12 cellular contexts compared by ENCODE assay signal in genomic region chr6:99522531-99522930, GRCh38. TPM values are rescaled to one million over a fixed set of nuclear protein-coding genes. Genes with fewer than 3 reads are reported as not detected.
DNase-seq lines count a peak whose midpoint lies in the region; ATAC-seq, FAIRE-seq and TF ChIP-seq lines count a peak whose summit lies in the region.
"Had no signal": no experiment of that assay in that cellular context is flagged by ENCODE, and none has a peak within 500 bp of the region (broad histone marks: within the 10 kb centered on the region; RNA-seq: fewer than 3 reads in every experiment).

No MANE protein-coding gene starts in this region.

- H3K18ac ChIP-seq in mesenchymal stem cell (ENCODE audit: low read depth in 1 of 2, low read length in 2 of 2), result no peak overlapping the region

- no peak overlapping the region for H2AK5ac ChIP-seq in mesenchymal stem cell (ENCODE audit: low read length, severe bottlenecking)

- no peak overlapping the region for H3K14ac ChIP-seq in mesenchymal stem cell (ENCODE audit: low read length in 2 of 2)

- no peak for DNase-seq in CD8-positive, alpha-beta T cell
- DNase-seq in HT1080 (ENCODE audit: low read depth) (peak; percentile 70), GM12878 (ENCODE audit: low read depth, low spot score) (no peak), mesenchymal stem cell (peak; percentile 77), NCI-H748 (lab: John Stamatoyannopoulos, UW; ENCODE audit: unreplicated experiment) (no peak)
- no peak for DNase-seq in activated effector memory CD4-positive, alpha-beta T cell treated with anti-CD3 and anti-CD28 coated beads, Interleukin-2, amount 50 U/mL, for 16 hours
- DNase-seq: activated gamma-delta T cell treated with Interleukin-2 at 50 U/mL for 16 hours, SHP77 treated with DMSO at 0.1 percent for 48 hours had no signal

- H3K4me2 ChIP-seq in GM12878 (ENCODE audit: control insufficient read depth, insufficient read depth), result peak overlapping the region; percentile 2; the same call in 1 of the 2 replicates
- H3K4me2 ChIP-seq in mesenchymal stem cell (ENCODE audit: low read length, poor library complexity, severe bottlenecking), result peak overlapping the region; percentile 6

- H3K36me3 Mint-ChIP-seq in CD8-positive, alpha-beta T cell, result peaks cover 7% of the 10 kb centered on the region

- intact Hi-C loops in CD8-positive, alpha-beta T cell (cut with DNase I, micrococcal nuclease), result loop anchor here (5.0 to 10.0 kb wide), 5 partner anchors 90 to 578 kb away; partner anchors contain the start of genes COQ3 (in 1 of the 2), FBXL4 (in 1 of the 2) and PNISR (in 1 of the 2)
- intact Hi-C loops in GM12878 (cut with micrococcal nuclease; ENCODE audit: unreplicated experiment), result no loop called here

- RAD21 ChIA-PET in GM12878 (lab: Charles Lee; ENCODE audit: unreplicated experiment), result interaction anchor here (2.0 kb wide), 1 partner anchor 38 kb away, joined by 7 read pairs; no protein-coding TSS in a partner anchor

- no peaks in the 10 kb centered on the region for H3K9me3 Mint-ChIP-seq in CD8-positive, alpha-beta T cell

- in situ Hi-C loops in GM12878 (cut with MboI), result no loop called here

- CTCF ChIA-PET in CD8-positive, alpha-beta T cell (lab: Charles Lee), result interaction anchor here (1.0 to 1.4 kb wide), 4 partner anchors 8 to 127 kb away, joined by 3 to 11 read pairs (median 4); no protein-coding TSS in a partner anchor
- CTCF ChIA-PET in GM12878 (lab: Yijun Ruan, JAX), result interaction anchor here (1.0 to 1.6 kb wide), 7 partner anchors 11 to 223 kb away, joined by 3 to 5 read pairs (median 4); no protein-coding TSS in a partner anchor

- no peaks in the 10 kb centered on the region for H3K27me3 ChIP-seq in CD8-positive, alpha-beta T cell (ENCODE audit: insufficient read depth, low read length)
- H3K27me3 ChIP-seq in GM12878 (replicated peaks in 1 of 2; ENCODE audit: control insufficient read depth in 2 of 2, insufficient read depth in 2 of 2, low read length in 1 of 2) (no peaks in the 10 kb centered on the region), mesenchymal stem cell (ENCODE audit: control insufficient read depth in 1 of 2, insufficient read depth in 1 of 2, low read length in 2 of 2) (no peaks in the 10 kb centered on the region)
- H3K27me3 ChIP-seq: sigmoid colon, upper lobe of left lung had no signal

- no peak overlapping the region for H4K8ac ChIP-seq in mesenchymal stem cell (ENCODE audit: low read length)

- peaks cover 40% of the 10 kb centered on the region for H3K4me1 Mint-ChIP-seq in CD8-positive, alpha-beta T cell (ENCODE audit: low read depth)

- H2BK120ac ChIP-seq in mesenchymal stem cell (ENCODE audit: low read depth, low read length), result no peak overlapping the region

- peaks cover 12% of the 10 kb centered on the region for H3K4me1 ChIP-seq in CD8-positive, alpha-beta T cell (ENCODE audit: insufficient read depth, low read length)
- no peaks in the 10 kb centered on the region for H3K4me1 ChIP-seq in GM12878 (ENCODE audit: control insufficient read depth, insufficient read depth, low read length)
- peaks cover 4% of the 10 kb centered on the region for H3K4me1 ChIP-seq in mesenchymal stem cell (ENCODE audit: control insufficient read depth, insufficient read depth, low read depth, low read length)

- no peaks in the 10 kb centered on the region for H3K27me3 Mint-ChIP-seq in CD8-positive, alpha-beta T cell (ENCODE audit: low read depth)

- H4K20me1 ChIP-seq in GM12878 (ENCODE audit: control insufficient read depth, insufficient read depth), result no peaks in the 10 kb centered on the region

- POLR2A ChIA-PET in CD8-positive, alpha-beta T cell (lab: Charles Lee), result interaction anchor here (1.9 kb wide), 1 partner anchor 46 kb away, joined by 9 read pairs; the partner anchor contains the start of gene CCNC
- POLR2A ChIA-PET in GM12878 (lab: Charles Lee), result interaction anchor here (1.8 to 4.1 kb wide), 6 partner anchors 8 to 97 kb away, joined by 4 to 25 read pairs (median 10); partner anchors contain the start of gene CCNC

- no peak overlapping the region for H3K27ac Mint-ChIP-seq in CD8-positive, alpha-beta T cell

- no peak overlapping the region for H2AFZ ChIP-seq in GM12878 (ENCODE audit: control insufficient read depth, low read depth, low read length)
- H2AFZ ChIP-seq in mesenchymal stem cell (ENCODE audit: low read depth, low read length), result no peak overlapping the region

- peaks cover 1% of the 10 kb centered on the region for H3K79me1 ChIP-seq in mesenchymal stem cell (replicated peaks; ENCODE audit: low read length, poor library complexity, severe bottlenecking)

- SMC1A ChIA-PET in GM12878 (lab: Charles Lee; ENCODE audit: uncharacterized antibody, unreplicated experiment), result interaction anchor here (0.8 to 2.3 kb wide), 7 partner anchors 8 to 88 kb away, joined by 3 to 8 read pairs (median 4); no protein-coding TSS in a partner anchor

- TF ChIP-seq EP300 in GM12878 (IDR thresholded peaks at IDR 0.05; ENCODE audit: borderline replicate concordance in 1 of 2, control insufficient read depth in 1 of 2, low read depth in 2 of 2, low read length in 2 of 2), result no peak

- TF ChIP-seq CTCF in CD8-positive, alpha-beta T cell (IDR thresholded peaks at IDR 0.05), result no peak
- TF ChIP-seq CTCF in GM12878 (IDR thresholded peaks at IDR 0.05 in 2 of 3, conservative IDR thresholded peaks at IDR 0.05 in 1 of 3; ENCODE audit: control insufficient read depth in 2 of 3, extremely low read depth in 1 of 3, insufficient read depth in 1 of 3, low read depth in 3 of 3, low read length in 3 of 3), result no peak

- no peaks in the 10 kb centered on the region for H3K36me3 ChIP-seq in CD8-positive, alpha-beta T cell (ENCODE audit: insufficient read depth, low read length)
- H3K36me3 ChIP-seq in GM12878 (ENCODE audit: control insufficient read depth in 2 of 2, insufficient read depth in 2 of 2, low read length in 1 of 2) (no peaks in the 10 kb centered on the region), mesenchymal stem cell (ENCODE audit: control insufficient read depth in 1 of 2, insufficient read depth in 2 of 2, low read depth in 1 of 2, low read length in 2 of 2) (peaks cover 0 to 17% of the 10 kb centered on the region in 2 experiments)
- H3K36me3 ChIP-seq: sigmoid colon, upper lobe of left lung had no signal

- H3K9ac ChIP-seq in GM12878 (ENCODE audit: control insufficient read depth, insufficient read depth, low read length), result no peak overlapping the region
- peak overlapping the region; percentile 94 for H3K9ac ChIP-seq in mesenchymal stem cell (ENCODE audit: low read length)

- ATAC-seq in CD8-positive, alpha-beta T cell, result no peak
- ATAC-seq in GM12878 (no peak), HG03095 (IDR thresholded peaks at IDR 0.05; ENCODE audit: unreplicated experiment) (no peak), HG03354 (IDR thresholded peaks at IDR 0.05; ENCODE audit: poor library complexity, severe bottlenecking, unreplicated experiment) (no peak)

- no peaks in the 10 kb centered on the region for H3K9me3 ChIP-seq in CD8-positive, alpha-beta T cell (ENCODE audit: low read length)
- H3K9me3 ChIP-seq in GM12878 (replicated peaks; ENCODE audit: control insufficient read depth, insufficient read depth, low read length) (no peaks in the 10 kb centered on the region), mesenchymal stem cell (ENCODE audit: control insufficient read depth, low read length) (no peaks in the 10 kb centered on the region)
- H3K9me3 ChIP-seq: sigmoid colon, upper lobe of left lung had no signal

- TF ChIP-seq RAD21 in GM12878 (IDR thresholded peaks at IDR 0.05; ENCODE audit: insufficient read depth, low read depth, low read length), result no peak

- H4K91ac ChIP-seq in mesenchymal stem cell (ENCODE audit: low read length), result no peak overlapping the region

- no peak overlapping the region for H2BK15ac ChIP-seq in mesenchymal stem cell (ENCODE audit: low read depth, poor library complexity, severe bottlenecking)

- no peak overlapping the region for H3K4ac ChIP-seq in mesenchymal stem cell (ENCODE audit: low read depth in 1 of 2, low read length in 2 of 2)

- 86% methylated on average over 4 of the region's 4 CpGs for WGBS in GM12878 (ENCODE audit: insufficient coverage, insufficient replicate concordance, low lambda C conversion rate, missing lambda C conversion rate)
- WGBS in mesenchymal stem cell, result 65% methylated on average over 3 of the region's 4 CpGs

- H3K4me3 ChIP-seq in CD8-positive, alpha-beta T cell (ENCODE audit: low read depth, low read length), result no peak overlapping the region
- H3K4me3 ChIP-seq in GM12878 (no peak overlapping the region), mesenchymal stem cell (ENCODE audit: insufficient read depth in 1 of 2, low read depth in 1 of 2, low read length in 2 of 2) (peak overlapping the region in 1 of 2 experiments; percentile 98)

- H3K79me2 ChIP-seq in GM12878 (ENCODE audit: control insufficient read depth, insufficient read depth, low read length), result peaks cover 3% of the 10 kb centered on the region; the same call in 1 of the 2 replicates

- no peak overlapping the region for H2BK5ac ChIP-seq in mesenchymal stem cell (ENCODE audit: low read depth, low read length, poor library complexity, severe bottlenecking)

- no TSS peak for BruUV-seq in GM12878 (replicated peaks; lab: Mats Ljungman, UMichigan)

- H3K27ac ChIP-seq in CD8-positive, alpha-beta T cell (ENCODE audit: low read depth, low read length), result no peak overlapping the region
- H3K27ac ChIP-seq in GM12878 (ENCODE audit: control insufficient read depth, insufficient read depth) (no peak overlapping the region), mesenchymal stem cell (ENCODE audit: low read length, poor library complexity, severe bottlenecking) (peak overlapping the region; percentile 90)

- no peak overlapping the region for H3K23ac ChIP-seq in mesenchymal stem cell (ENCODE audit: low read length in 2 of 2)

- no peak for TF ChIP-seq POLR2A in GM12878 (IDR thresholded peaks at IDR 0.05; ENCODE audit: low read depth, low read length)

- H2BK12ac ChIP-seq in mesenchymal stem cell (ENCODE audit: low read length in 2 of 2), result no peak overlapping the region

- H3K4me3 Mint-ChIP-seq in CD8-positive, alpha-beta T cell, result peak overlapping the region; percentile 35

- no peak for FAIRE-seq in GM12878 (lab: Jason Lieb, UNC)

RNA-seq across cellular contexts. Expression of gene USP45, which starts 7.3 kb away (rescaled TPM):
- total RNA-seq in CD8-positive, alpha-beta T cell, result 10 to 100 TPM in 1 of 2 experiments, 1 to 10 TPM in 1; 9.5 to 11.7 TPM
- total RNA-seq in HT1080 (2014; rRNA removed; shearing (Covaris generic)), result 12.3 and 12.5 TPM in 2 replicates
- polyA plus RNA-seq in HT1080 (2015; cell fraction: cytosol; rRNA removed), result 16.2 and 17.2 TPM in 2 replicates
- 28.0 and 37.7 TPM in 2 replicates for polyA plus RNA-seq in HT1080 (2015; cell fraction: nucleus; rRNA removed)
- total RNA-seq in GM12878 (2013; cell fraction: nucleolus; rRNA removed), result 73.5 and 91.7 TPM in 2 replicates
- total RNA-seq in GM12878 (2014; rRNA removed) (12.9 and 16.6 TPM in 2 replicates), GM12878 (2014; rRNA removed; fragmentation: Illumina TruSeq; extraction: Trizol) (17.2 and 21.6 TPM in 2 replicates), GM12878 (2021) (11.0 and 12.0 TPM in 2 replicates)
- 5.6 TPM for polyA plus RNA-seq in GM12878 (2011; ENCODE audit: low read depth)
- polyA plus RNA-seq in GM12878 (2011; rRNA removed) (16.5 and 21.8 TPM in 2 replicates), GM12878 (2014; fragmentation: Illumina TruSeq; extraction: Trizol) (17.4 and 24.3 TPM in 2 replicates), GM12878 (2014; fragmentation: Nextera tagmentation; extraction: Ambion mirVana) (10 to 100 TPM; 13.0 to 14.1 TPM), GM12878 (2014; rRNA removed) (9.6 and 10.4 TPM in 2 replicates), GM12878 (2016; fragmentation: Nextera tagmentation; extraction: Ambion mirVana) (10 to 100 TPM; 12.3 to 16.0 TPM)
- 7.5 and 8.8 TPM in 2 replicates for polyA plus RNA-seq in GM12878 (2011; cell fraction: cytosol; rRNA removed)
- 22.5 and 25.4 TPM in 2 replicates for polyA plus RNA-seq in GM12878 (2011; cell fraction: nucleus; rRNA removed)
- polyA plus RNA-seq in GM12878 (2012), result 6.3 and 7.6 TPM in 2 replicates
- polyA minus RNA-seq in GM12878 (2011; rRNA and poly(A)+ RNA removed), result 16.0 and 18.0 TPM in 2 replicates
- 4.5 and 8.9 TPM in 2 replicates for polyA minus RNA-seq in GM12878 (2011; cell fraction: cytosol; rRNA and poly(A)+ RNA removed)
- polyA minus RNA-seq in GM12878 (2011; cell fraction: nucleus; rRNA and poly(A)+ RNA removed), result 14.4 and 14.9 TPM in 2 replicates
- polyA plus RNA-seq in mesenchymal stem cell (2013, experiment 1 of 2), result 8.0 TPM
- 7.7 TPM for polyA plus RNA-seq in mesenchymal stem cell (2013, experiment 2 of 2)

RNA-seq across cellular contexts. Expression of gene CCNC, which starts 45.9 kb away (rescaled TPM):
- total RNA-seq in CD8-positive, alpha-beta T cell, result 10 to 100 TPM; 48.0 to 50.8 TPM
- total RNA-seq in HT1080 (2014; rRNA removed; shearing (Covaris generic)), result 64.2 and 81.5 TPM in 2 replicates
- polyA plus RNA-seq in HT1080 (2015; cell fraction: cytosol; rRNA removed), result 74.6 and 79.9 TPM in 2 replicates
- 44.6 and 45.7 TPM in 2 replicates for polyA plus RNA-seq in HT1080 (2015; cell fraction: nucleus; rRNA removed)
- 70.9 and 102 TPM in 2 replicates for total RNA-seq in GM12878 (2013; cell fraction: nucleolus; rRNA removed)
- total RNA-seq in GM12878 (2014; rRNA removed) (85.1 and 104 TPM in 2 replicates), GM12878 (2014; rRNA removed; fragmentation: Illumina TruSeq; extraction: Trizol) (105 and 111 TPM in 2 replicates), GM12878 (2021) (64.9 and 68.5 TPM in 2 replicates)
- 26.4 TPM for polyA plus RNA-seq in GM12878 (2011; ENCODE audit: low read depth)
- polyA plus RNA-seq in GM12878 (2011; rRNA removed) (99.7 and 145 TPM in 2 replicates), GM12878 (2014; fragmentation: Illumina TruSeq; extraction: Trizol) (99.1 and 114 TPM in 2 replicates), GM12878 (2014; fragmentation: Nextera tagmentation; extraction: Ambion mirVana) (100 to 1,000 TPM in 1 of 2 experiments, 10 to 100 TPM in 1; 82.3 to 168 TPM), GM12878 (2014; rRNA removed) (50.3 and 68.5 TPM in 2 replicates), GM12878 (2016; fragmentation: Nextera tagmentation; extraction: Ambion mirVana) (100 to 1,000 TPM; 135 to 146 TPM)
- 30.6 and 38.7 TPM in 2 replicates for polyA plus RNA-seq in GM12878 (2011; cell fraction: cytosol; rRNA removed)
- 47.7 and 68.5 TPM in 2 replicates for polyA plus RNA-seq in GM12878 (2011; cell fraction: nucleus; rRNA removed)
- 49.9 and 55.5 TPM in 2 replicates for polyA plus RNA-seq in GM12878 (2012)
- polyA minus RNA-seq in GM12878 (2011; rRNA and poly(A)+ RNA removed), result 56.4 and 124 TPM in 2 replicates
- polyA minus RNA-seq in GM12878 (2011; cell fraction: cytosol; rRNA and poly(A)+ RNA removed), result 25.5 and 32.1 TPM in 2 replicates
- polyA minus RNA-seq in GM12878 (2011; cell fraction: nucleus; rRNA and poly(A)+ RNA removed), result 22.5 and 30.3 TPM in 2 replicates
- polyA plus RNA-seq in mesenchymal stem cell (2013, experiment 1 of 2), result 26.7 TPM
- polyA plus RNA-seq in mesenchymal stem cell (2013, experiment 2 of 2), result 27.8 TPM

Comparison
In these comparisons a context has a peak if more than half of its experiments do, and no peak if none do; other contexts are left out.
1. DNase-seq: peak in HT1080 (single experiment) and mesenchymal stem cell (single experiment); none in CD8-positive, alpha-beta T cell (0 of 7), GM12878 (single experiment), activated effector memory CD4-positive, alpha-beta T cell treated with anti-CD3 and anti-CD28 coated beads, Interleukin-2, amount 50 U/mL, for 16 hours (single experiment) and NCI-H748 (single experiment).